ENCODE assay signal across 8 cellular contexts in genomic region chr2:73985318-73986084, GRCh38. TPM values are rescaled to one million over a fixed set of nuclear protein-coding genes. Genes with fewer than 3 reads are reported as not detected.
DNase-seq lines count a peak whose midpoint lies in the region; ATAC-seq and TF ChIP-seq lines count a peak whose summit lies in the region.

No MANE protein-coding gene starts in this region.

- peaks cover 46% of the 10 kb centered on the region for H3F3A ChIP-seq in neural progenitor cell (ENCODE audit: low read depth)

- H3K27me3 ChIP-seq in GM06990 (replicated peaks; ENCODE audit: control insufficient read depth, insufficient read depth, low read length) (no peaks in the 10 kb centered on the region), H7 (ENCODE audit: control insufficient read depth, insufficient read depth, low read length) (peaks cover 33% of the 10 kb centered on the region), esophagus (ENCODE audit: control insufficient read depth in 1 of 2, insufficient read depth in 2 of 2, low read length in 2 of 2) (no peaks in the 10 kb centered on the region), neural progenitor cell (peaks cover 56% of the 10 kb centered on the region), uterus (no peaks in the 10 kb centered on the region)

- H2AFZ ChIP-seq in neural progenitor cell (replicated peaks): peak overlapping the region; percentile 26

- H3K4me2 ChIP-seq in neural progenitor cell: peak overlapping the region; percentile 81

- H4K20me1 ChIP-seq in neural progenitor cell (ENCODE audit: low read depth): peaks cover 73% of the 10 kb centered on the region

- peaks cover 48% of the 10 kb centered on the region for H3K79me2 ChIP-seq in neural progenitor cell (ENCODE audit: low read depth)

- TF ChIP-seq POLR2A in NB4 (IDR thresholded peaks at IDR 0.05; ENCODE audit: extremely low read depth, insufficient read length) (no peak), uterus (IDR thresholded peaks at IDR 0.05) (peak in 1 of 2 donors; percentile 12)

- H3K36me3 Mint-ChIP-seq in activated CD8-positive, alpha-beta memory T cell treated with anti-CD3 and anti-CD28 coated beads, Interleukin-2, amount 10 ng/mL, durations not matched to agents 7 days and 5 days: peaks cover 25% of the 10 kb centered on the region
- H3K36me3 Mint-ChIP-seq in neural progenitor cell: peaks cover 22% of the 10 kb centered on the region

- peaks cover 3% of the 10 kb centered on the region for H3K9me3 Mint-ChIP-seq in activated CD8-positive, alpha-beta memory T cell treated with anti-CD3 and anti-CD28 coated beads, Interleukin-2, amount 10 ng/mL, durations not matched to agents 7 days and 5 days (ENCODE audit: low read depth)
- no peaks in the 10 kb centered on the region for H3K9me3 Mint-ChIP-seq in neural progenitor cell

- H3K27ac ChIP-seq in esophagus (ENCODE audit: low read depth in 2 of 2, low read length in 1 of 2) (peak overlapping the region; percentile 87 to 97), neural progenitor cell (no peak overlapping the region), uterus (peak overlapping the region; percentile 19 to 57)

- CTCF ChIA-PET in activated CD8-positive, alpha-beta memory T cell treated with anti-CD3 and anti-CD28 coated beads, Interleukin-2, amount 10 ng/mL, durations not matched to agents 7 days and 5 days (lab: Charles Lee): interaction anchor here (1.3 to 4.4 kb wide), 7 partner anchors 17 to 161 kb away, joined by 3 to 23 read pairs (median 8); partner anchors contain the start of genes DGUOK and STAMBP

- H3K4me3 ChIP-seq in GM06990 (replicated peaks; ENCODE audit: low read depth, low read length): peak overlapping the region; percentile 77
- peak overlapping the region; percentile 51 for H3K4me3 ChIP-seq in H7 (ENCODE audit: insufficient read depth, low read depth, low read length)
- H3K4me3 ChIP-seq in NB4 (ENCODE audit: low read depth, low read length): peak overlapping the region; percentile 64
- peak overlapping the region; percentile 55 to 90 for H3K4me3 ChIP-seq in esophagus (ENCODE audit: low read depth in 1 of 2, low read length in 2 of 2)
- H3K4me3 ChIP-seq in neural progenitor cell: peak overlapping the region; percentile 69
- peak overlapping the region; percentile 36 to 42 for H3K4me3 ChIP-seq in uterus

- DNase-seq in GM06990 (ENCODE audit: extremely low read depth, insufficient read length) (peak; percentile 79), H7 (peak; percentile 93), NB4 (ENCODE audit: low read depth) (peak; percentile 91), neural progenitor cell (ENCODE audit: low spot score) (peak; percentile 84), uterus (peak; percentile 26 to 50), HPDE6-E6E7 (ENCODE audit: extremely low spot score) (no peak)
- DNase-seq in activated CD8-positive, alpha-beta memory T cell treated with anti-CD3 and anti-CD28 coated beads, Interleukin-2, amount 10 ng/mL, durations not matched to agents 7 days and 5 days: peak; percentile 68

- intact Hi-C loops in uterus (cut with DNase I; ENCODE audit: low total_unique reads): no loop called here

- H3K27ac Mint-ChIP-seq in activated CD8-positive, alpha-beta memory T cell treated with anti-CD3 and anti-CD28 coated beads, Interleukin-2, amount 10 ng/mL, durations not matched to agents 7 days and 5 days: peak overlapping the region; percentile 82
- H3K27ac Mint-ChIP-seq in neural progenitor cell: peak overlapping the region; percentile 90

- peaks cover 56% of the 10 kb centered on the region for H3K4me1 Mint-ChIP-seq in activated CD8-positive, alpha-beta memory T cell treated with anti-CD3 and anti-CD28 coated beads, Interleukin-2, amount 10 ng/mL, durations not matched to agents 7 days and 5 days
- H3K4me1 Mint-ChIP-seq in neural progenitor cell: peaks cover 56% of the 10 kb centered on the region

- peak overlapping the region; percentile 74 for H3K4me3 Mint-ChIP-seq in activated CD8-positive, alpha-beta memory T cell treated with anti-CD3 and anti-CD28 coated beads, Interleukin-2, amount 10 ng/mL, durations not matched to agents 7 days and 5 days
- H3K4me3 Mint-ChIP-seq in neural progenitor cell: peak overlapping the region; percentile 91

- peak; percentile 35 for ATAC-seq in activated CD8-positive, alpha-beta memory T cell treated with anti-CD3 and anti-CD28 coated beads, Interleukin-2, amount 10 ng/mL, durations not matched to agents 7 days and 5 days

- H3K36me3 ChIP-seq in GM06990 (ENCODE audit: control insufficient read depth, insufficient read depth, low read length) (peaks cover 6% of the 10 kb centered on the region), H7 (replicated peaks; ENCODE audit: control insufficient read depth, insufficient read depth, low read length) (no peaks in the 10 kb centered on the region), esophagus (ENCODE audit: control insufficient read depth in 2 of 2, insufficient read depth in 2 of 2, low read length in 1 of 2) (peaks cover 0 to 4% of the 10 kb centered on the region in 2 donors), neural progenitor cell (no peaks in the 10 kb centered on the region), uterus (no peaks in the 10 kb centered on the region)

- no peak overlapping the region for H3K9ac ChIP-seq in neural progenitor cell

- H3K9me3 ChIP-seq in esophagus (ENCODE audit: control insufficient read depth in 2 of 2, insufficient read depth in 1 of 2, low read depth in 1 of 2, low read length in 1 of 2) (no peaks in the 10 kb centered on the region), neural progenitor cell (ENCODE audit: low read depth) (no peaks in the 10 kb centered on the region), uterus (no peaks in the 10 kb centered on the region)

- H3K4me1 ChIP-seq in esophagus (ENCODE audit: control insufficient read depth in 2 of 2, insufficient read depth in 2 of 2, low read length in 1 of 2) (peaks cover 20 to 35% of the 10 kb centered on the region in 2 donors), neural progenitor cell (peaks cover 42% of the 10 kb centered on the region), uterus (peaks cover 0 to 7% of the 10 kb centered on the region in 2 donors)

- peaks cover 23% of the 10 kb centered on the region for H3K27me3 Mint-ChIP-seq in activated CD8-positive, alpha-beta memory T cell treated with anti-CD3 and anti-CD28 coated beads, Interleukin-2, amount 10 ng/mL, durations not matched to agents 7 days and 5 days
- H3K27me3 Mint-ChIP-seq in neural progenitor cell (ENCODE audit: insufficient read depth, low read depth): peaks cover 27% of the 10 kb centered on the region

- 2 to 5% methylated on average over 22 to 64 of the region's 64 CpGs for WGBS in esophagus, 2 donors

- TF ChIP-seq CTCF in GM06990 (IDR thresholded peaks at IDR 0.05; ENCODE audit: insufficient read depth, low read length, poor library complexity, severe bottlenecking): no peak
- TF ChIP-seq CTCF in NB4 (IDR thresholded peaks at IDR 0.05; ENCODE audit: low read depth, low read length): no peak
- TF ChIP-seq CTCF in neural progenitor cell (IDR thresholded peaks at IDR 0.05): no peak
- no peak for TF ChIP-seq CTCF in uterus (IDR thresholded peaks at IDR 0.05)

RNA-seq across cellular contexts. Expression of gene TET3, which starts 0.8 kb away (rescaled TPM):
- 7.2 and 7.3 TPM in 2 replicates for total RNA-seq in H7 (2014; rRNA removed; shearing (Covaris generic))
- total RNA-seq in activated CD8-positive, alpha-beta memory T cell treated with anti-CD3 and anti-CD28 coated beads, Interleukin-2, amount 10 ng/mL, durations not matched to agents 7 days and 5 days: 10 to 100 TPM; 12.7 to 13.7 TPM
- 1 to 10 TPM; 4.5 to 6.7 TPM for polyA plus RNA-seq in esophagus
- total RNA-seq in neural progenitor cell (ENCODE audit: low replicate concordance) (6.2 and 9.1 TPM in 2 replicates), uterus (10 to 100 TPM in 2 of 4 donors, 1 to 10 TPM in 2; 1.3 to 12.0 (median 7.8) TPM)

RNA-seq across cellular contexts. Expression of gene DGUOK, which starts 58.8 kb away (rescaled TPM):
- 80.7 and 82.9 TPM in 2 replicates for total RNA-seq in H7 (2014; rRNA removed; shearing (Covaris generic))
- total RNA-seq in activated CD8-positive, alpha-beta memory T cell treated with anti-CD3 and anti-CD28 coated beads, Interleukin-2, amount 10 ng/mL, durations not matched to agents 7 days and 5 days: 10 to 100 TPM; 65.9 to 75.4 TPM
- 10 to 100 TPM; 42.8 to 45.6 TPM for polyA plus RNA-seq in esophagus
- 79.0 and 85.5 TPM in 2 replicates for total RNA-seq in neural progenitor cell (ENCODE audit: low replicate concordance)
- 100 to 1,000 TPM in 1 of 4 donors, 10 to 100 TPM in 3; 43.6 to 128 (median 58.6) TPM for total RNA-seq in uterus
